25 cellular contexts compared by ENCODE assay signal in the genomic region with DNA sequence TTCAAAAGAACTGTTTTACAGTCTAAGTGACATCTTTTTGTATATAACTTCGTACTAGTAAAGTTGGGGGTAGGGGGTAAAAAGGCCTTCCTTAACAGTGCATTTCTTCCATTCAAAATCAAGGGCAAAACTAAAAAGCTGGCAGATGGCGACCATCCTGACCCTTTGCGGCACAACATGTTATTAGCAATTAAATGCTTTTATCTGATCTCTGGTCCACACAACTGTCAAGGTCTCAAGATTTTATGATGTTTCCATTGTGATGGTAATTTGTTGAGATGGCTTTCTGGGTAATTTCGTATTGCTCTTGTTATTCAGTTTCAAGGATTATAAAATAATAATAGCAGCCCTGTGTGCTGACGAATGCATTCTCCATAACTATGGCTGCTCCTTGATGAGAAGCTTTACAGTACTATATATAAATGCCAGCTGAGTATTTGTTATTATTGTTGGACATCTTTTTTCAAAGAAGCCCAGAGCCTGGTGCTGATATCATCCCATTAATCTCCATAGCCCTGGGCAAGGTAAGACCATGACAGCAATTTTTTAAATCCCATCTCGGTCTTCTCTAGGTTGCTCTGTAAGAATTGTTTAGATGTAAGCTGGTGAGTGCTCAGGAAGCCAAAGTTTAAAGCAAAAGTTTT.
DNase-seq lines count a peak whose midpoint lies in the region; ATAC-seq and TF ChIP-seq lines count a peak whose summit lies in the region.
"Had no signal": no experiment of that assay in that cellular context is flagged by ENCODE, and none has a peak within 500 bp of the region (broad histone marks: within the 10 kb centered on the region; RNA-seq: fewer than 3 reads in every experiment).

No MANE protein-coding gene starts in this region.

- peak overlapping the region; percentile 60 for H3K27ac ChIP-seq in parathyroid adenoma
- H3K27ac ChIP-seq: GM23248, pancreas had no signal

- DNase-seq in DMS 273 treated with DMSO at 0.1 percent for 48 hours (lab: John Stamatoyannopoulos, UW) (peak; percentile 13), NCI-H1417 treated with DMSO at 0.1 percent for 48 hours (lab: John Stamatoyannopoulos, UW) (peak; percentile 23), hypothalamus (lab: John Stamatoyannopoulos, UW) (no peak)
- DNase-seq in activated naive CD4-positive, alpha-beta T cell treated with anti-CD3 and anti-CD28 coated beads for 36 hours, result no peak
- DNase-seq: activated CD8-positive, alpha-beta memory T cell treated with anti-CD3 and anti-CD28 coated beads, Interleukin-2, amount 50 U/mL, for 48 hours; activated naive CD8-positive, alpha-beta T cell treated with anti-CD3 and anti-CD28 coated beads, Interleukin-2, amount 50 U/mL, for 24 hours; GDM1; GM23248; Kasumi-1; kidney; naive B cell; NCI-H2081 treated with DMSO at 0.1 percent for 48 hours; NCI-H510A treated with DMSO at 0.1 percent for 48 hours; pancreas; stimulated activated naive CD4-positive, alpha-beta T cell treated with Interleukin-2 at 50 U/mL for 16 hours; thyroid gland had no signal

- intact Hi-C loops in activated naive CD4-positive, alpha-beta T cell treated with anti-CD3 and anti-CD28 coated beads for 36 hours (cut with micrococcal nuclease), result loop anchor here (5.0 kb wide), 2 partner anchors 352 to 1127 kb away; partner anchors contain the start of gene SH3RF1

- no peak overlapping the region for H2AFZ ChIP-seq in parathyroid adenoma
- H2AFZ ChIP-seq: GM23248 had no signal

- no peaks in the 10 kb centered on the region for H3K79me2 ChIP-seq in parathyroid adenoma

- CTCF ChIA-PET in activated naive CD4-positive, alpha-beta T cell treated with anti-CD3 and anti-CD28 coated beads for 36 hours (lab: Charles Lee), result interaction anchor here (0.6 to 4.4 kb wide), 7 partner anchors 10 to 721 kb away, joined by 3 to 28 read pairs (median 7); no protein-coding TSS in a partner anchor

- H3K27me3 ChIP-seq in parathyroid adenoma (ENCODE audit: control insufficient read depth, insufficient read depth, low read length), result no peaks in the 10 kb centered on the region
- H3K27me3 ChIP-seq: breast epithelium, pancreas, thyroid gland had no signal

- peak overlapping the region in 3 of 5 experiments; percentile 1 to 75 (median 57) for H3K27ac Mint-ChIP-seq in brain
- H3K27ac Mint-ChIP-seq in activated naive CD4-positive, alpha-beta T cell treated with anti-CD3 and anti-CD28 coated beads for 36 hours, result no peak overlapping the region
- H3K27ac Mint-ChIP-seq: activated naive CD8-positive, alpha-beta T cell treated with anti-CD3 and anti-CD28 coated beads, Interleukin-2, amount 50 U/mL, for 24 hours; CD14-positive monocyte; dendritic cell treated with granulocyte-macrophage colony-stimulating factor and Interleukin-4, amounts not matched to agents 40 ng/mL and 50 ng/mL, for 4 days; naive B cell; T-helper 1 cell treated with Interleukin-12 subunit alpha and Interleukin-12 subunit beta and Interleukin-4 antibody, amounts not matched to agents 30 μg/mL and 1 μg/mL, for 36 hours had no signal

- no peak overlapping the region for H3K9ac ChIP-seq in parathyroid adenoma
- H3K9ac ChIP-seq: GM23248 had no signal

- H3K4me2 ChIP-seq in parathyroid adenoma (ENCODE audit: low read length), result no peak overlapping the region

- no peaks in the 10 kb centered on the region for H3K36me3 ChIP-seq in parathyroid adenoma (ENCODE audit: control insufficient read depth, insufficient read depth, low read length)
- H3K36me3 ChIP-seq: breast epithelium, pancreas had no signal

- H3K36me3 Mint-ChIP-seq in brain, result peaks cover 57% of the 10 kb centered on the region
- no peaks in the 10 kb centered on the region for H3K36me3 Mint-ChIP-seq in activated naive CD4-positive, alpha-beta T cell treated with anti-CD3 and anti-CD28 coated beads for 36 hours (ENCODE audit: low read depth)
- H3K36me3 Mint-ChIP-seq: CD14-positive monocyte, naive B cell had no signal

- TF ChIP-seq CTCF in brain (conservative IDR thresholded peaks at IDR 0.05) (no peak), parathyroid adenoma (IDR thresholded peaks at IDR 0.05) (no peak)

- no peak overlapping the region for H3K4me3 ChIP-seq in parathyroid adenoma (ENCODE audit: low read depth, low read length)
- H3K4me3 ChIP-seq: breast epithelium, GM23248, pancreas, skin epidermis, thyroid gland had no signal

- H3K27me3 Mint-ChIP-seq in brain, result no peaks in the 10 kb centered on the region
- no peaks in the 10 kb centered on the region for H3K27me3 Mint-ChIP-seq in activated naive CD4-positive, alpha-beta T cell treated with anti-CD3 and anti-CD28 coated beads for 36 hours (ENCODE audit: low read depth)
- H3K27me3 Mint-ChIP-seq: activated naive CD8-positive, alpha-beta T cell treated with anti-CD3 and anti-CD28 coated beads, Interleukin-2, amount 50 U/mL, for 24 hours; dendritic cell treated with granulocyte-macrophage colony-stimulating factor and Interleukin-4, amounts not matched to agents 40 ng/mL and 50 ng/mL, for 4 days; naive B cell had no signal

- H3K4me1 ChIP-seq in parathyroid adenoma, result peaks cover 2% of the 10 kb centered on the region
- H3K4me1 ChIP-seq: breast epithelium, pancreas, thyroid gland had no signal

- H3K9me3 Mint-ChIP-seq in brain, result no peaks in the 10 kb centered on the region
- no peaks in the 10 kb centered on the region for H3K9me3 Mint-ChIP-seq in activated naive CD4-positive, alpha-beta T cell treated with anti-CD3 and anti-CD28 coated beads for 36 hours
- H3K9me3 Mint-ChIP-seq: activated naive CD8-positive, alpha-beta T cell treated with anti-CD3 and anti-CD28 coated beads, Interleukin-2, amount 50 U/mL, for 24 hours; CD14-positive monocyte; dendritic cell treated with granulocyte-macrophage colony-stimulating factor and Interleukin-4, amounts not matched to agents 40 ng/mL and 50 ng/mL, for 4 days; naive B cell; T-helper 1 cell treated with Interleukin-12 subunit alpha and Interleukin-12 subunit beta and Interleukin-4 antibody, amounts not matched to agents 30 μg/mL and 1 μg/mL, for 36 hours had no signal

- H3K4me1 Mint-ChIP-seq in brain, result peaks cover 42% of the 10 kb centered on the region
- H3K4me1 Mint-ChIP-seq in activated naive CD4-positive, alpha-beta T cell treated with anti-CD3 and anti-CD28 coated beads for 36 hours (ENCODE audit: low read depth), result peaks cover 2% of the 10 kb centered on the region
- H3K4me1 Mint-ChIP-seq: activated naive CD8-positive, alpha-beta T cell treated with anti-CD3 and anti-CD28 coated beads, Interleukin-2, amount 50 U/mL, for 24 hours had no signal

- ATAC-seq in GM21423 (IDR thresholded peaks at IDR 0.05; ENCODE audit: unreplicated experiment), result no peak
- ATAC-seq in GM18909 (IDR thresholded peaks at IDR 0.05; ENCODE audit: poor library complexity, unreplicated experiment), result no peak
- ATAC-seq: activated naive CD8-positive, alpha-beta T cell treated with anti-CD3 and anti-CD28 coated beads, Interleukin-2, amount 50 U/mL, for 24 hours; pancreas had no signal

- H3K4me3 Mint-ChIP-seq in brain, result no peak overlapping the region
- H3K4me3 Mint-ChIP-seq in activated naive CD4-positive, alpha-beta T cell treated with anti-CD3 and anti-CD28 coated beads for 36 hours, result no peak overlapping the region
- H3K4me3 Mint-ChIP-seq: activated naive CD8-positive, alpha-beta T cell treated with anti-CD3 and anti-CD28 coated beads, Interleukin-2, amount 50 U/mL, for 24 hours; CD14-positive monocyte; dendritic cell treated with granulocyte-macrophage colony-stimulating factor and Interleukin-4, amounts not matched to agents 40 ng/mL and 50 ng/mL, for 4 days; naive B cell; T-helper 1 cell treated with Interleukin-12 subunit alpha and Interleukin-12 subunit beta and Interleukin-4 antibody, amounts not matched to agents 30 μg/mL and 1 μg/mL, for 36 hours had no signal

- no peaks in the 10 kb centered on the region for H3K9me3 ChIP-seq in parathyroid adenoma (ENCODE audit: control insufficient read depth, low read length)
- H3K9me3 ChIP-seq: breast epithelium, pancreas, thyroid gland had no signal

Comparison
In these comparisons a context has a peak if more than half of its experiments do, and no peak if none do; other contexts are left out.
1. DNase-seq: peak in DMS 273 treated with DMSO at 0.1 percent for 48 hours (single experiment) and NCI-H1417 treated with DMSO at 0.1 percent for 48 hours (single experiment); none in activated naive CD4-positive, alpha-beta T cell treated with anti-CD3 and anti-CD28 coated beads for 36 hours (single experiment) and hypothalamus (0 of 51).